In the genomic region with DNA sequence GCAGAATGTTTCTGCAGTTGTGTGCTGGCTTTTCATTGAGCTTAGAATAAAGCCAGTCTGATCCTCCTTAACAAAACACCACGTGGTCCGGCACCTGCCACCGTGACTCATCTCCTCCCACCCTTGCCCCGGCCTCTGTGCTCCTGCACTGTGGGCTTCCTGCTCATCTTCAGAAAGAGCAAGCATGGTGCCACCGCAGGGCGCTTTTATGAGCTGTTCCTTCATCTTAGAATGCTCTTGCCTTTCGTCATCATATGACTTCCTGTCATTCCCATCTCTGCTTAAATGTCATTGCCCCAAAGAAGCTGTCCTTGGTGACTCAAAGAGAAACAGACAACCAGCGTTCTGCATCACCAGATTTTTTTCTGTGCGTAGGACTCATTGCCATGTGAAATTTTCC, we compare ENCODE assay signal across 8 cellular contexts.
DNase-seq lines count a peak whose midpoint lies in the region; ATAC-seq lines count a peak whose summit lies in the region.

No MANE protein-coding gene starts in this region.

- intact Hi-C loops in left ventricle myocardium superior (cut with micrococcal nuclease), result no loop called here

- DNase-seq in LoVo (ENCODE audit: low spot score) (peak; percentile 41), islet precursor cell (peak; percentile 75), amniotic stem cell (lab: John Stamatoyannopoulos, UW) (no peak), left ventricle myocardium superior (no peak)
- DNase-seq in activated CD8-positive, alpha-beta memory T cell treated with anti-CD3 and anti-CD28 coated beads for 1 hour (ENCODE audit: extremely low read depth in 1 of 2, low read depth in 1 of 2), result peak; percentile 45 to 54
- DNase-seq in stimulated activated naive CD4-positive, alpha-beta T cell treated with Interleukin-2 at 50 U/mL for 16 hours (lab: John Stamatoyannopoulos, UW), result peak; percentile 90

- ATAC-seq in GM18867 (IDR thresholded peaks at IDR 0.05; ENCODE audit: unreplicated experiment) (peak; percentile 96), HG02852 (IDR thresholded peaks at IDR 0.05; ENCODE audit: unreplicated experiment) (no peak), left ventricle myocardium superior (no peak)

Comparison
In these comparisons a context has a peak if more than half of its experiments do, and no peak if none do; other contexts are left out.
1. DNase-seq: peak in LoVo (single experiment), activated CD8-positive, alpha-beta memory T cell treated with anti-CD3 and anti-CD28 coated beads for 1 hour (2 of 2), islet precursor cell (single experiment) and stimulated activated naive CD4-positive, alpha-beta T cell treated with Interleukin-2 at 50 U/mL for 16 hours (single experiment); none in amniotic stem cell (single experiment) and left ventricle myocardium superior (single experiment).